In genomic region chr22:37893583-37893983, GRCh38 we compare ENCODE assay signal across 9 cellular contexts. TPM values are rescaled to one million over a fixed set of nuclear protein-coding genes. Genes with fewer than 3 reads are reported as not detected.
DNase-seq lines count a peak whose midpoint lies in the region; ATAC-seq and TF ChIP-seq lines count a peak whose summit lies in the region.
"Had no signal": no experiment of that assay in that cellular context is flagged by ENCODE, and none has a peak within 500 bp of the region (broad histone marks: within the 10 kb centered on the region; RNA-seq: fewer than 3 reads in every experiment).

No MANE protein-coding gene starts in this region.

- no peaks in the 10 kb centered on the region for H3K9me3 ChIP-seq in upper lobe of left lung

- H3K9me3 Mint-ChIP-seq in activated naive CD4-positive, alpha-beta T cell treated with anti-CD3 and anti-CD28 coated beads for 36 hours, result no peaks in the 10 kb centered on the region
- no peaks in the 10 kb centered on the region for H3K9me3 Mint-ChIP-seq in natural killer cell treated with Interleukin-12 subunit alpha and Interleukin-12 subunit beta and Interleukin-15 and Interleukin-18, amount 100 ng/mL, for 72 hours

- H3K4me3 ChIP-seq in upper lobe of left lung, result no peak overlapping the region

- ATAC-seq in natural killer cell treated with Interleukin-12 subunit alpha and Interleukin-12 subunit beta and Interleukin-15 and Interleukin-18, amount 100 ng/mL, for 72 hours, result no peak
- ATAC-seq in upper lobe of left lung (ENCODE audit: low FRiP score in 2 of 2), result peak; percentile 14 to 58
- no peak for ATAC-seq in HG02571 (IDR thresholded peaks at IDR 0.05; ENCODE audit: unreplicated experiment)

- H3K4me1 Mint-ChIP-seq in activated naive CD4-positive, alpha-beta T cell treated with anti-CD3 and anti-CD28 coated beads for 36 hours (ENCODE audit: low read depth), result peaks cover 23% of the 10 kb centered on the region
- H3K4me1 Mint-ChIP-seq in natural killer cell treated with Interleukin-12 subunit alpha and Interleukin-12 subunit beta and Interleukin-15 and Interleukin-18, amount 100 ng/mL, for 72 hours (ENCODE audit: low read depth in 2 of 2), result peaks cover 17 to 21% of the 10 kb centered on the region in 2 donors

- TF ChIP-seq CTCF in upper lobe of left lung (IDR thresholded peaks at IDR 0.05), result no peak

- H3K36me3 Mint-ChIP-seq in activated naive CD4-positive, alpha-beta T cell treated with anti-CD3 and anti-CD28 coated beads for 36 hours (ENCODE audit: low read depth), result peaks cover 11% of the 10 kb centered on the region
- H3K36me3 Mint-ChIP-seq in natural killer cell treated with Interleukin-12 subunit alpha and Interleukin-12 subunit beta and Interleukin-15 and Interleukin-18, amount 100 ng/mL, for 72 hours, result peaks cover 11% of the 10 kb centered on the region

- H3K4me1 ChIP-seq in upper lobe of left lung, result peaks cover 46 to 62% (median 52%) of the 10 kb centered on the region in 4 donors

- H3K27me3 ChIP-seq in upper lobe of left lung, result no peaks in the 10 kb centered on the region

- CTCF ChIA-PET in activated naive CD4-positive, alpha-beta T cell treated with anti-CD3 and anti-CD28 coated beads for 36 hours (lab: Charles Lee), result interaction anchor here (1.4 kb wide), 1 partner anchor 159 kb away, joined by 3 read pairs; no protein-coding TSS in a partner anchor

- no peak overlapping the region for H3K4me3 Mint-ChIP-seq in activated naive CD4-positive, alpha-beta T cell treated with anti-CD3 and anti-CD28 coated beads for 36 hours
- no peak overlapping the region for H3K4me3 Mint-ChIP-seq in natural killer cell treated with Interleukin-12 subunit alpha and Interleukin-12 subunit beta and Interleukin-15 and Interleukin-18, amount 100 ng/mL, for 72 hours

- TF ChIP-seq POLR2A in upper lobe of left lung (IDR thresholded peaks at IDR 0.05), result no peak

- no peak for DNase-seq in activated naive CD4-positive, alpha-beta T cell treated with anti-CD3 and anti-CD28 coated beads for 36 hours
- DNase-seq in activated naive CD4-positive, alpha-beta T cell treated with Interleukin-2 at 50 U/mL for 16 hours, result no peak
- DNase-seq in caudate nucleus (lab: John Stamatoyannopoulos, UW), result peak in 3 of 61 donors; percentile 14 to 36 (median 16)
- DNase-seq in natural killer cell treated with Interleukin-12 subunit alpha and Interleukin-12 subunit beta and Interleukin-15 and Interleukin-18, amount 100 ng/mL, for 72 hours (ENCODE audit: low spot score), result no peak
- DNase-seq in upper lobe of left lung, result peak in 1 of 2 donors; percentile 71
- no peak for DNase-seq in NCI-H2227 (lab: John Stamatoyannopoulos, UW; ENCODE audit: unreplicated experiment)
- no peak for DNase-seq in H4 (ENCODE audit: low spot score)
- DNase-seq: NCI-H1694 had no signal

- intact Hi-C loops in activated naive CD4-positive, alpha-beta T cell treated with anti-CD3 and anti-CD28 coated beads for 36 hours (cut with micrococcal nuclease), result no loop called here

- TF ChIP-seq EP300 in upper lobe of left lung (IDR thresholded peaks at IDR 0.05), result no peak

- peak overlapping the region; percentile 98 for H3K27ac ChIP-seq in caudate nucleus (ENCODE audit: low read depth, low read length)
- H3K27ac ChIP-seq in upper lobe of left lung, result peak overlapping the region in 3 of 4 donors; percentile 44 to 65 (median 65)

- WGBS in upper lobe of left lung, 2 donors, result 80 to 85% methylated on average over 5 of the region's 5 CpGs

- H3K27me3 Mint-ChIP-seq in activated naive CD4-positive, alpha-beta T cell treated with anti-CD3 and anti-CD28 coated beads for 36 hours (ENCODE audit: low read depth), result no peaks in the 10 kb centered on the region
- H3K27me3 Mint-ChIP-seq in natural killer cell treated with Interleukin-12 subunit alpha and Interleukin-12 subunit beta and Interleukin-15 and Interleukin-18, amount 100 ng/mL, for 72 hours, result no peaks in the 10 kb centered on the region

- H3K27ac Mint-ChIP-seq in activated naive CD4-positive, alpha-beta T cell treated with anti-CD3 and anti-CD28 coated beads for 36 hours, result peak overlapping the region; percentile 33
- peak overlapping the region; percentile 36 to 68 for H3K27ac Mint-ChIP-seq in natural killer cell treated with Interleukin-12 subunit alpha and Interleukin-12 subunit beta and Interleukin-15 and Interleukin-18, amount 100 ng/mL, for 72 hours

- H3K36me3 ChIP-seq in upper lobe of left lung, result peaks cover 6 to 25% (median 16%) of the 10 kb centered on the region in 4 donors

RNA-seq across cellular contexts. Expression of gene MICALL1, which starts 12.5 kb away (rescaled TPM):
- total RNA-seq in activated naive CD4-positive, alpha-beta T cell treated with anti-CD3 and anti-CD28 coated beads for 36 hours, result 10 to 100 TPM; 12.0 to 12.9 TPM
- total RNA-seq in natural killer cell treated with Interleukin-12 subunit alpha and Interleukin-12 subunit beta and Interleukin-15 and Interleukin-18, amount 100 ng/mL, for 72 hours, result 10 to 100 TPM; 21.3 to 24.5 TPM
- 10 to 100 TPM; 24.3 to 47.1 (median 37.3) TPM for total RNA-seq in upper lobe of left lung
- 11.6 and 17.2 TPM in 2 replicates for total RNA-seq in H4 (2014; rRNA removed; shearing (Covaris generic))

RNA-seq across cellular contexts. Expression of gene EIF3L, which starts 44.4 kb away (rescaled TPM):
- 100 to 1,000 TPM; 776 to 797 TPM for total RNA-seq in activated naive CD4-positive, alpha-beta T cell treated with anti-CD3 and anti-CD28 coated beads for 36 hours
- 100 to 1,000 TPM; 271 to 340 TPM for total RNA-seq in natural killer cell treated with Interleukin-12 subunit alpha and Interleukin-12 subunit beta and Interleukin-15 and Interleukin-18, amount 100 ng/mL, for 72 hours
- total RNA-seq in upper lobe of left lung, result 100 to 1,000 TPM; 130 to 418 (median 248) TPM
- 478 and 514 TPM in 2 replicates for total RNA-seq in H4 (2014; rRNA removed; shearing (Covaris generic))

RNA-seq across cellular contexts. Expression of gene ANKRD54, which starts 49.4 kb away (rescaled TPM):
- 10 to 100 TPM; 13.5 to 15.6 TPM for total RNA-seq in activated naive CD4-positive, alpha-beta T cell treated with anti-CD3 and anti-CD28 coated beads for 36 hours
- total RNA-seq in natural killer cell treated with Interleukin-12 subunit alpha and Interleukin-12 subunit beta and Interleukin-15 and Interleukin-18, amount 100 ng/mL, for 72 hours, result 10 to 100 TPM; 23.2 to 42.2 TPM
- 10 to 100 TPM; 22.4 to 49.2 (median 38.2) TPM for total RNA-seq in upper lobe of left lung
- total RNA-seq in H4 (2014; rRNA removed; shearing (Covaris generic)), result 18.3 and 19.5 TPM in 2 replicates

RNA-seq across cellular contexts. Expression of gene C22orf23, which starts 59.8 kb away (rescaled TPM):
- not detected for total RNA-seq in activated naive CD4-positive, alpha-beta T cell treated with anti-CD3 and anti-CD28 coated beads for 36 hours
- total RNA-seq in natural killer cell treated with Interleukin-12 subunit alpha and Interleukin-12 subunit beta and Interleukin-15 and Interleukin-18, amount 100 ng/mL, for 72 hours, result under 1 TPM in 1 of 2 donors, not detected in 1; 0.33 TPM
- 1 to 10 TPM in 3 of 6 donors, under 1 TPM in 2, not detected in 1; 0.46 to 7.2 (median 1.2) TPM for total RNA-seq in upper lobe of left lung
- 0.41 and 1.1 TPM in 2 replicates for total RNA-seq in H4 (2014; rRNA removed; shearing (Covaris generic))

RNA-seq across cellular contexts. Expression of gene POLR2F, which starts 59.9 kb away (rescaled TPM):
- 10 to 100 TPM; 70.1 to 70.6 TPM for total RNA-seq in activated naive CD4-positive, alpha-beta T cell treated with anti-CD3 and anti-CD28 coated beads for 36 hours
- 10 to 100 TPM; 65.2 to 96.3 TPM for total RNA-seq in natural killer cell treated with Interleukin-12 subunit alpha and Interleukin-12 subunit beta and Interleukin-15 and Interleukin-18, amount 100 ng/mL, for 72 hours
- 100 to 1,000 TPM in 2 of 6 donors, 10 to 100 TPM in 4; 48.9 to 152 (median 71.7) TPM for total RNA-seq in upper lobe of left lung
- total RNA-seq in H4 (2014; rRNA removed; shearing (Covaris generic)), result 145 and 155 TPM in 2 replicates

Comparison
In these comparisons a context has a peak if more than half of its experiments do, and no peak if none do; other contexts are left out.
1. ATAC-seq: peak in upper lobe of left lung (2 of 2); none in natural killer cell treated with Interleukin-12 subunit alpha and Interleukin-12 subunit beta and Interleukin-15 and Interleukin-18, amount 100 ng/mL, for 72 hours (0 of 2) and HG02571 (single experiment).